In genomic region chr10:6491841-6492609, GRCh38 we compare ENCODE assay signal across 14 cellular contexts.
DNase-seq lines count a peak whose midpoint lies in the region; ATAC-seq and TF ChIP-seq lines count a peak whose summit lies in the region.
"Had no signal": no experiment of that assay in that cellular context is flagged by ENCODE, and none has a peak within 500 bp of the region (broad histone marks: within the 10 kb centered on the region; RNA-seq: fewer than 3 reads in every experiment).

No MANE protein-coding gene starts in this region.

- no peaks in the 10 kb centered on the region for H3K27me3 ChIP-seq in spleen (replicated peaks in 1 of 7)
- H3K27me3 ChIP-seq: tibial artery had no signal

- peaks cover 5% of the 10 kb centered on the region for H3K4me1 Mint-ChIP-seq in activated CD4-positive, alpha-beta memory T cell treated with anti-CD3 and anti-CD28 coated beads for 36 hours (ENCODE audit: low read depth)
- peaks cover 38% of the 10 kb centered on the region for H3K4me1 Mint-ChIP-seq in central memory CD8-positive, alpha-beta T cell
- H3K4me1 Mint-ChIP-seq: neural crest cell had no signal

- no peaks in the 10 kb centered on the region for H3K9me3 Mint-ChIP-seq in activated CD4-positive, alpha-beta memory T cell treated with anti-CD3 and anti-CD28 coated beads for 36 hours
- no peaks in the 10 kb centered on the region for H3K9me3 Mint-ChIP-seq in central memory CD8-positive, alpha-beta T cell
- H3K9me3 Mint-ChIP-seq: brain, neural crest cell had no signal

- H3K27ac ChIP-seq in spleen: peak overlapping the region in 7 of 8 donors; percentile 20 to 82 (median 57)
- H3K27ac ChIP-seq: tibial artery had no signal

- H3K27me3 Mint-ChIP-seq in activated CD4-positive, alpha-beta memory T cell treated with anti-CD3 and anti-CD28 coated beads for 36 hours: no peaks in the 10 kb centered on the region
- no peaks in the 10 kb centered on the region for H3K27me3 Mint-ChIP-seq in central memory CD8-positive, alpha-beta T cell
- H3K27me3 Mint-ChIP-seq: brain had no signal

- H3K4me3 ChIP-seq in spleen: peak overlapping the region in 1 of 8 donors; percentile 44
- H3K4me3 ChIP-seq: tibial artery had no signal

- POLR2A ChIA-PET in activated CD4-positive, alpha-beta memory T cell treated with anti-CD3 and anti-CD28 coated beads for 36 hours (lab: Charles Lee): interaction anchor here (1.2 kb wide), 1 partner anchor 19 kb away, joined by 3 read pairs; no protein-coding TSS in a partner anchor
- POLR2A ChIA-PET in HEK293T (lab: Yijun Ruan, JAX): no interaction called here

- H3K4me3 Mint-ChIP-seq in activated CD4-positive, alpha-beta memory T cell treated with anti-CD3 and anti-CD28 coated beads for 36 hours: peak overlapping the region; percentile 70
- no peak overlapping the region for H3K4me3 Mint-ChIP-seq in central memory CD8-positive, alpha-beta T cell
- H3K4me3 Mint-ChIP-seq: brain, neural crest cell had no signal

- H3K4me1 ChIP-seq in spleen: peaks cover 0 to 48% (median 13%) of the 10 kb centered on the region in 6 donors
- H3K4me1 ChIP-seq: tibial artery had no signal

- peaks cover 41% of the 10 kb centered on the region for H3K36me3 Mint-ChIP-seq in activated CD4-positive, alpha-beta memory T cell treated with anti-CD3 and anti-CD28 coated beads for 36 hours
- peaks cover 49% of the 10 kb centered on the region for H3K36me3 Mint-ChIP-seq in central memory CD8-positive, alpha-beta T cell (ENCODE audit: insufficient read depth)

- WGBS in spleen, 5 donors: 66 to 80% (median 69%) methylated on average over 9 of the region's 9 CpGs

- DNase-seq in activated gamma-delta T cell treated with Interleukin-2 at 50 U/mL for 16 hours (peak; percentile 42), activated gamma-delta T cell (lab: John Stamatoyannopoulos, UW) (no peak), spleen (no peak), retina (no peak), HEK293T (ENCODE audit: extremely low spot score) (no peak), mucosa of gallbladder (ENCODE audit: low spot score) (no peak)
- DNase-seq in activated CD4-positive, alpha-beta memory T cell treated with anti-CD3 and anti-CD28 coated beads for 36 hours: peak; percentile 47
- DNase-seq in central memory CD8-positive, alpha-beta T cell (ENCODE audit: low spot score in 2 of 2): peak in 1 of 2 donors; percentile 63
- DNase-seq: Calu3; NCI-H446 treated with DMSO at 0.1 percent for 48 hours; stimulated activated CD4-positive, alpha-beta T cell treated with anti-CD3 and anti-CD28 coated beads, Interleukin-1b, Interleukin-23, amount 100 ng/mL, for 48 hours; tibial artery had no signal

- no peak for TF ChIP-seq CTCF in spleen (IDR thresholded peaks at IDR 0.05 in 8 of 11, conservative IDR thresholded peaks at IDR 0.05 in 3 of 11)

- intact Hi-C loops in activated CD4-positive, alpha-beta memory T cell treated with anti-CD3 and anti-CD28 coated beads for 36 hours (cut with micrococcal nuclease): loop anchor here (2.0 to 10.0 kb wide), 2 partner anchors 15 to 437 kb away; no protein-coding TSS in a partner anchor
- intact Hi-C loops in spleen (cut with DNase I; ENCODE audit: low total_unique reads): no loop called here

- CTCF ChIA-PET in activated CD4-positive, alpha-beta memory T cell treated with anti-CD3 and anti-CD28 coated beads for 36 hours (lab: Charles Lee): interaction anchor here (0.7 kb wide), 2 partner anchors 71 to 177 kb away, joined by 3 read pairs; no protein-coding TSS in a partner anchor
- CTCF ChIA-PET in HEK293T (lab: Yijun Ruan, JAX): no interaction called here

- no peak for TF ChIP-seq POLR2A in spleen (IDR thresholded peaks at IDR 0.05)

- peaks cover 0 to 31% (median 0%) of the 10 kb centered on the region in 6 donors for H3K36me3 ChIP-seq in spleen
- H3K36me3 ChIP-seq: tibial artery had no signal

- H3K9me3 ChIP-seq in spleen: no peaks in the 10 kb centered on the region
- H3K9me3 ChIP-seq: tibial artery had no signal

- H3K27ac Mint-ChIP-seq in activated CD4-positive, alpha-beta memory T cell treated with anti-CD3 and anti-CD28 coated beads for 36 hours: no peak overlapping the region
- H3K27ac Mint-ChIP-seq in central memory CD8-positive, alpha-beta T cell (ENCODE audit: low read depth): no peak overlapping the region
- H3K27ac Mint-ChIP-seq: brain had no signal

- peak; percentile 81 for ATAC-seq in central memory CD8-positive, alpha-beta T cell (replicated peaks; ENCODE audit: extremely low read depth, poor library complexity, severe bottlenecking)

TF ChIP-seq in HEK293T, 16 proteins besides CTCF, POLR2A, EP300 and RAD21:
- TF ChIP-seq FOXM1 (IDR thresholded peaks at IDR 0.05; ENCODE audit: borderline replicate concordance): no peak
- no peak for TF ChIP-seq LEF1 (IDR thresholded peaks at IDR 0.05; ENCODE audit: borderline replicate concordance)

Comparison
In these comparisons a context has a peak if more than half of its experiments do, and no peak if none do; other contexts are left out.
1. DNase-seq: peak in activated gamma-delta T cell treated with Interleukin-2 at 50 U/mL for 16 hours (single experiment) and activated CD4-positive, alpha-beta memory T cell treated with anti-CD3 and anti-CD28 coated beads for 36 hours (single experiment); none in activated gamma-delta T cell (single experiment), spleen (single experiment), retina (single experiment), HEK293T (single experiment) and mucosa of gallbladder (single experiment).